In genomic region chr17:10646393-10646990, GRCh38 we compare ENCODE assay signal across 8 cellular contexts. TPM values are rescaled to one million over a fixed set of nuclear protein-coding genes. Genes with fewer than 3 reads are reported as not detected.
A peak's percentile ranks its signal among the peaks of the same experiment; 100 is the strongest.
DNase-seq lines count a peak whose midpoint lies in the region; ATAC-seq and TF ChIP-seq lines count a peak whose summit lies in the region.

No MANE protein-coding gene starts in this region.

- no peak overlapping the region for H3K9ac ChIP-seq in mammary epithelial cell (ENCODE audit: insufficient read depth, low read length)

- H3K4me1 ChIP-seq in mammary epithelial cell (ENCODE audit: insufficient read depth, low read length) = no peaks in the 10 kb centered on the region

- no peaks in the 10 kb centered on the region for H4K20me1 ChIP-seq in mammary epithelial cell (ENCODE audit: insufficient read depth, low read length)

- H3K9me3 ChIP-seq in mammary epithelial cell (replicated peaks; ENCODE audit: insufficient read depth, low read length) = no peaks in the 10 kb centered on the region

- intact Hi-C loops in mammary epithelial cell (cut with micrococcal nuclease) = loop anchor here (1.0 to 2.0 kb wide), 3 partner anchors 199 to 1340 kb away; no protein-coding TSS in a partner anchor

- TF ChIP-seq CTCF in GM20000 (IDR thresholded peaks at IDR 0.05; ENCODE audit: extremely low read depth, missing control alignments) = peak; percentile 71
- peak; percentile 67 for TF ChIP-seq CTCF in WTC11 (IDR thresholded peaks at IDR 0.05)
- TF ChIP-seq CTCF in mammary epithelial cell (conservative IDR thresholded peaks at IDR 0.05 in 1 of 2, IDR thresholded peaks at IDR 0.05 in 1 of 2; ENCODE audit: extremely low read depth in 1 of 2, insufficient read depth in 1 of 2, low read depth in 1 of 2, low read length in 2 of 2) = peak; percentile 90
- peak; percentile 89 for TF ChIP-seq CTCF in kidney epithelial cell (IDR thresholded peaks at IDR 0.05; ENCODE audit: insufficient read depth, low read length, poor library complexity, severe bottlenecking)

- ATAC-seq in WTC11 = peak; percentile 90
- ATAC-seq in GM19397 (IDR thresholded peaks at IDR 0.05; ENCODE audit: unreplicated experiment) = no peak

- no peak overlapping the region for H3K27ac Mint-ChIP-seq in WTC11

- H3K4me2 ChIP-seq in mammary epithelial cell (ENCODE audit: insufficient read depth, low read depth, low read length) = no peak overlapping the region

- no peaks in the 10 kb centered on the region for H3K27me3 ChIP-seq in mammary epithelial cell (ENCODE audit: insufficient read depth, low read length)
- H3K27me3 ChIP-seq in kidney epithelial cell (ENCODE audit: control insufficient read depth, insufficient read depth, low read length) = no peaks in the 10 kb centered on the region

- no peak overlapping the region for H2AFZ ChIP-seq in mammary epithelial cell (ENCODE audit: low read depth, low read length)

- in situ Hi-C loops in mammary epithelial cell (cut with MboI; ENCODE audit: low sequenced_read_pairs in 2 of 2) = loop anchor here in 1 of 2 donors (25.0 kb wide), 1 partner anchor 1341 kb away; the partner anchor contains the start of gene ZNF18

- H3K4me3 ChIP-seq in mammary epithelial cell (replicated peaks in 1 of 3; ENCODE audit: insufficient read depth in 1 of 3, low read depth in 2 of 3, low read length in 3 of 3) (no peak overlapping the region), kidney epithelial cell (ENCODE audit: low read depth, low read length) (no peak overlapping the region)

- CTCF ChIA-PET in WTC11 (lab: Charles Lee) (interaction anchor here (0.6 to 4.8 kb wide), 43 partner anchors 8 to 1351 kb away, joined by 3 to 63 read pairs (median 5); partner anchors contain the start of genes MYH2, MYH3 and ZNF18), mammary epithelial cell (lab: Charles Lee; ENCODE audit: low non-redundant PET) (interaction anchor here (0.6 to 1.0 kb wide), 4 partner anchors 24 to 1822 kb away, joined by 3 to 8 read pairs (median 5); no protein-coding TSS in a partner anchor)

- no peaks in the 10 kb centered on the region for H3K36me3 Mint-ChIP-seq in WTC11

- BruUV-seq in mammary epithelial cell (replicated peaks; lab: Mats Ljungman, UMichigan) = no TSS peak

- no peaks in the 10 kb centered on the region for H3K4me1 Mint-ChIP-seq in WTC11

- no peak overlapping the region for H3K4me3 Mint-ChIP-seq in WTC11

- DNase-seq in C1 segment of cervical spinal cord (lab: John Stamatoyannopoulos, UW) (peak in 11 of 14 donors; percentile 1 to 58 (median 15)), GM20000 (ENCODE audit: low spot score) (peak; percentile 75), NCI-H1930 (lab: John Stamatoyannopoulos, UW) (peak; percentile 15 to 63), WTC11 (ENCODE audit: low spot score) (peak; percentile 83), mammary epithelial cell (peak; percentile 34), kidney epithelial cell (ENCODE audit: low read depth) (peak; percentile 26)
- DNase-seq in stimulated activated CD4-positive, alpha-beta T cell treated with anti-CD3 and anti-CD28 coated beads, Interleukin-2, amount 100 ng/mL, for 24 hours = peak; percentile 82 to 86

- H3K79me2 ChIP-seq in mammary epithelial cell (ENCODE audit: insufficient read depth, low read length) = no peaks in the 10 kb centered on the region

- H3K27me3 Mint-ChIP-seq in WTC11 (ENCODE audit: low read depth) = no peaks in the 10 kb centered on the region

- H3K9me3 Mint-ChIP-seq in WTC11 = no peaks in the 10 kb centered on the region

- dilution Hi-C loops in mammary epithelial cell (cut with HindIII; ENCODE audit: low sequenced_read_pairs) = no loop called here

- no peaks in the 10 kb centered on the region for H3K36me3 ChIP-seq in mammary epithelial cell (ENCODE audit: insufficient read depth, low read length)
- H3K36me3 ChIP-seq in kidney epithelial cell (ENCODE audit: control insufficient read depth, insufficient read depth, low read length) = no peaks in the 10 kb centered on the region

- no peak overlapping the region for H3K27ac ChIP-seq in mammary epithelial cell (ENCODE audit: insufficient read depth, low read depth, low read length)

- 38% methylated on average over 8 of the region's 8 CpGs for WGBS in mammary epithelial cell (ENCODE audit: low coverage, missing lambda C conversion rate)

- POLR2A ChIA-PET in WTC11 (lab: Charles Lee) = interaction anchor here (0.6 kb wide), 1 partner anchor 18 kb away, joined by 3 read pairs; no protein-coding TSS in a partner anchor

TF ChIP-seq in WTC11, 78 proteins besides CTCF, POLR2A, EP300 and RAD21:
- TF ChIP-seq EMX1 (CRISPR knock-in tag; IDR thresholded peaks at IDR 0.05) (no peak), NR3C1 (CRISPR knock-in tag; conservative IDR thresholded peaks at IDR 0.05; ENCODE audit: low read depth) (no peak), PRDM15 (CRISPR knock-in tag; IDR thresholded peaks at IDR 0.05) (no peak), SOX15 (CRISPR knock-in tag; IDR thresholded peaks at IDR 0.05) (no peak), NFE2L1 (CRISPR knock-in tag; IDR thresholded peaks at IDR 0.05) (no peak)

RNA-seq across cellular contexts. Expression of gene MYH3, which starts 10.6 kb away (rescaled TPM):
- total RNA-seq in WTC11 (2021) = 1.5 to 2.6 TPM (median 1.6 TPM) in 3 replicates
- total RNA-seq in mammary epithelial cell = 1 to 10 TPM in 1 of 2 donors, under 1 TPM in 1; 0.17 to 1.6 TPM
- 0.63 TPM for polyA plus RNA-seq in mammary epithelial cell
- not detected for polyA minus RNA-seq in mammary epithelial cell
- total RNA-seq in kidney epithelial cell = 0.33 and 0.41 TPM in 2 replicates

RNA-seq across cellular contexts. Expression of gene SCO1, which starts 50.8 kb away (rescaled TPM):
- total RNA-seq in WTC11 (2021) (56.9 to 63.8 TPM (median 61.6 TPM) in 3 replicates), mammary epithelial cell (10 to 100 TPM; 24.2 to 37.0 TPM), kidney epithelial cell (30.5 and 32.9 TPM in 2 replicates)
- polyA plus RNA-seq in mammary epithelial cell = 18.4 TPM
- polyA minus RNA-seq in mammary epithelial cell = 16.9 TPM

RNA-seq across cellular contexts. Expression of gene ADPRM, which starts 50.9 kb away (rescaled TPM):
- total RNA-seq in WTC11 (2021) = 6.6 to 7.5 TPM (median 7.4 TPM) in 3 replicates
- 10 to 100 TPM in 1 of 2 donors, 1 to 10 TPM in 1; 8.8 to 10.2 TPM for total RNA-seq in mammary epithelial cell
- polyA plus RNA-seq in mammary epithelial cell = 6.6 TPM
- 32.8 TPM for polyA minus RNA-seq in mammary epithelial cell
- 16.4 and 18.8 TPM in 2 replicates for total RNA-seq in kidney epithelial cell

Comparison
In these comparisons a context has a peak if more than half of its experiments do, and no peak if none do; other contexts are left out.
1. DNase-seq: peak in every context shown above with its lines; median percentile 84 in stimulated activated CD4-positive, alpha-beta T cell treated with anti-CD3 and anti-CD28 coated beads, Interleukin-2, amount 100 ng/mL, for 24 hours; 83 in WTC11; 75 in GM20000; 39 in NCI-H1930; 34 in mammary epithelial cell; 26 in kidney epithelial cell; 15 in C1 segment of cervical spinal cord.